Comparison of ENCODE assay signal across 34 cellular contexts in genomic region chr3:41955192-41955591, GRCh38.
"Had no signal": no experiment of that assay in that cellular context is flagged by ENCODE, and none has a peak within 500 bp of the region (broad histone marks: within the 10 kb centered on the region; RNA-seq: fewer than 3 reads in every experiment).

No MANE protein-coding gene starts in this region.

- DNase-seq: Karpas-422, Kasumi-1, MG63, MM.1S, MV-4-11, NCI-H1048, NCI-H1092, NCI-H1092 treated with DMSO at 0.1 percent for 48 hours, NCI-H1105, NCI-H1105 treated with DMSO at 0.1 percent for 48 hours, NCI-H1417, NCI-H1417 treated with DMSO at 0.1 percent for 48 hours, NCI-H1436, NCI-H1436 treated with DMSO at 0.1 percent for 48 hours, NCI-H146, NCI-H1694, NCI-H1694 treated with DMSO at 0.1 percent for 48 hours, NCI-H187, NCI-H187 treated with DMSO at 0.1 percent for 48 hours, NCI-H1930, NCI-H2029, NCI-H2029 treated with DMSO at 0.1 percent for 48 hours, NCI-H2081, NCI-H2081 treated with DMSO at 0.1 percent for 48 hours, NCI-H2107, NCI-H2171, NCI-H2171 treated with DMSO at 0.1 percent for 48 hours, NCI-H2227 treated with DMSO at 0.1 percent for 48 hours, NCI-H226, NCI-H345, NCI-H446, NCI-H446 treated with DMSO at 0.1 percent for 48 hours, NCI-H510A, NCI-H510A treated with DMSO at 0.1 percent for 48 hours had no signal

- H3K27me3 ChIP-seq: MG63 had no signal

- H3K9me3 ChIP-seq: MG63 had no signal

- H3K4me3 ChIP-seq: MG63 had no signal

- H3K36me3 ChIP-seq: MG63 had no signal
